ENCODE assay signal across 1 cellular context in the genomic region with DNA sequence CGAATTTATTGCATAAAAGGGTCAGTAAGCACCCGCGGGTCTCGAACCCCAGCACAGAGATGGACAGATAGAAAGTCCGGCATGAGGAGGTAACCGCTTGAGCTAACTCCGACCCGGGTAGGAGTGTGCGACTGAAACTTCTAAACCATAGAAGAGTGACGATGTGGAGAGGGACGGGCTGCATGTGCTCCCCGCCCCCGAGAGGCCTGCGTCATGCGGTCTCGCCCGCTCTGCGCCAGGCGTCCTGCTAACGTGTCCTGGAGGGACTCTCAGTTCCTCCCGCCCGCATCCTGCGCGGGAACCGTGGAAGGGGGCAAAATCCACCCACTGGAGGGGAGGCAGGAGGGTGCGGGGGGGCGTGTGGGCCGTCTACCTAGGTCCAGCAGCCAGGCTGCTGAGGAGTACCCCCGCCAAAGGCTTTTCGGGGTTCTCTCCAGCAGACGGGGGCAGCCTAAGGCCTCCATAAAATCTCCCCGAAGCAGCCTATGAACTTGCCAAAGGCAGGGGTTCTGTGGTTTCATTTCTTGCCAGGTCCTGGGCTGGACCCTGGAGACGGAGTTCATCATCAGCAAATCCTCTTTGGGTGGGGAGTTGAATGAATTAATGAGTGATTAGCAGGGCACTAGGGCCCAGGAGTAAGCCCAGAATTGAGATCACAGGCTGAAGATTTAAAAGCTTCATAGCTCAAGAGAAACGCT.
TF ChIP-seq lines count a peak whose summit lies in the region.

No MANE protein-coding gene starts in this region.

TF ChIP-seq in A549, 52 proteins besides CTCF, POLR2A, EP300 and RAD21 (continued from another document):
- TF ChIP-seq FOSB (CRISPR knock-in tag; IDR thresholded peaks at IDR 0.05) (no peak), GATA3 (IDR thresholded peaks at IDR 0.05; ENCODE audit: borderline replicate concordance) (no peak)
